Comparison of ENCODE assay signal across 27 cellular contexts in the genomic region with DNA sequence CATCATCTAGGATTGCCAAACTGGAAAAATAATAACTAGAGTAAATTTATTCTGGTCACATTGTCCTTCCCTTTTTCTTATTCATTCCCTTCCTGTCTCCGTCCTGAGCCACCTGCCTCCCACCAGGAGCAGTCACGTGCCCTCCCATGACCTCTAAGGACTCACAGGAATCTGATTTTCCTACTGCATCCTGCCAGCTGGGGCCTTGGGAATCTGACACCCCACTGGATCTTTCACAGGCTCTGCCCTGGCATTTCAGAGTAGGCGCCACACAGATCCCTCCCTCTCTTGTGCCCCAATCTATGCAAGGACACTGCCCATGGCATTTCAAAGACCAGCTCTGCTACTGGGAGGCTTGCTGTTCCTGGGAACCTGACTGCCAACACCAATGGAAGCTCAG.
DNase-seq lines count a peak whose midpoint lies in the region; ATAC-seq, FAIRE-seq and TF ChIP-seq lines count a peak whose summit lies in the region.
"Had no signal": no experiment of that assay in that cellular context is flagged by ENCODE, and none has a peak within 500 bp of the region (broad histone marks: within the 10 kb centered on the region; RNA-seq: fewer than 3 reads in every experiment).

No MANE protein-coding gene starts in this region.

- H3K27ac ChIP-seq in heart left ventricle (peak overlapping the region in 10 of 12 donors; percentile 32 to 80 (median 66)), mesendoderm (ENCODE audit: low read depth, low read length) (no peak overlapping the region), pancreas (no peak overlapping the region)
- H3K27ac ChIP-seq: BLaER1, HL-60, neutrophil, prostate gland, SJSA1 had no signal

- BruUV-seq in Calu3 (replicated peaks; lab: Mats Ljungman, UMichigan) = no TSS peak

- FAIRE-seq in pancreas (lab: Jason Lieb, UNC) = no peak
- FAIRE-seq: HepG2, small intestine, urothelium cell line had no signal

- no peak overlapping the region for H2BK120ac ChIP-seq in mesendoderm (ENCODE audit: low read depth, low read length)

- H3K4me2 ChIP-seq in mesendoderm (ENCODE audit: low read length) = no peak overlapping the region
- H3K4me2 ChIP-seq: BLaER1 had no signal

- H3K4me1 ChIP-seq in heart left ventricle = peaks cover 0 to 33% (median 4%) of the 10 kb centered on the region in 12 donors
- H3K4me1 ChIP-seq in mesendoderm (ENCODE audit: control insufficient read depth, low read depth, low read length) = no peaks in the 10 kb centered on the region
- peaks cover 0 to 8% (median 0%) of the 10 kb centered on the region in 3 donors for H3K4me1 ChIP-seq in pancreas
- H3K4me1 ChIP-seq: BLaER1, Caco-2, prostate gland, SJSA1 had no signal

- no peaks in the 10 kb centered on the region for H3K79me1 ChIP-seq in mesendoderm (ENCODE audit: low read length)

- TF ChIP-seq POLR2A in heart left ventricle (IDR thresholded peaks at IDR 0.05) = no peak

- H3K79me2 ChIP-seq in mesendoderm (ENCODE audit: control insufficient read depth, insufficient read depth, low read length) = no peaks in the 10 kb centered on the region

- H3K36me3 ChIP-seq in heart left ventricle (no peaks in the 10 kb centered on the region), mesendoderm (ENCODE audit: control insufficient read depth, insufficient read depth, low read length) (no peaks in the 10 kb centered on the region), pancreas (no peaks in the 10 kb centered on the region)
- H3K36me3 ChIP-seq: BLaER1, neutrophil, prostate gland, SJSA1 had no signal

- no peak overlapping the region for H2AK5ac ChIP-seq in mesendoderm (ENCODE audit: low read length)

- no peak overlapping the region for H3K4me3 ChIP-seq in heart left ventricle
- no peak overlapping the region for H3K4me3 ChIP-seq in mesendoderm (ENCODE audit: low read length)
- no peak overlapping the region for H3K4me3 ChIP-seq in pancreas
- H3K4me3 ChIP-seq: BLaER1, lung, prostate gland, SJSA1 had no signal

- intact Hi-C loops in Calu3 (cut with micrococcal nuclease; ENCODE audit: unreplicated experiment) (no loop called here), heart left ventricle (cut with DNase I) (loop anchor here in 5 of 10 donors (2.0 to 10.0 kb wide), 9 partner anchors 243 to 1049 kb away; no protein-coding TSS in a partner anchor), pancreas (cut with DNase I) (no loop called here)

- H3K4ac ChIP-seq in mesendoderm (ENCODE audit: low read depth, low read length) = no peak overlapping the region

- H3K9me3 Mint-ChIP-seq in Calu3 (ENCODE audit: low read depth, unreplicated experiment) = no peaks in the 10 kb centered on the region
- peaks cover 0 to 8% of the 10 kb centered on the region in 2 donors for H3K9me3 Mint-ChIP-seq in stimulated activated naive CD8-positive, alpha-beta T cell treated with anti-CD3 and anti-CD28 coated beads, Interleukin-15, amount 100 ng/mL, for 72 hours
- H3K9me3 Mint-ChIP-seq: activated T-cell treated with anti-CD3 and anti-CD28 coated beads, Interleukin-2, amount 50 U/mL, for 4 hours; T-helper 1 cell treated with Interleukin-12 subunit alpha and Interleukin-12 subunit beta and Interleukin-4 antibody, amounts not matched to agents 30 μg/mL and 1 μg/mL, for 36 hours had no signal

- no peak overlapping the region for H3K4me3 Mint-ChIP-seq in Calu3 (ENCODE audit: low read depth, unreplicated experiment)
- no peak overlapping the region for H3K4me3 Mint-ChIP-seq in stimulated activated naive CD8-positive, alpha-beta T cell treated with anti-CD3 and anti-CD28 coated beads, Interleukin-15, amount 100 ng/mL, for 72 hours
- H3K4me3 Mint-ChIP-seq: activated T-cell treated with anti-CD3 and anti-CD28 coated beads, Interleukin-2, amount 50 U/mL, for 4 hours; stimulated activated effector memory CD8-positive, alpha-beta T cell treated with anti-CD3 and anti-CD28 coated beads, Interleukin-12 subunit alpha, Interleukin-12 subunit beta, amount 100 ng/mL, for 72 hours; T-helper 1 cell treated with Interleukin-12 subunit alpha and Interleukin-12 subunit beta and Interleukin-4 antibody, amounts not matched to agents 30 μg/mL and 1 μg/mL, for 36 hours had no signal

- no peak overlapping the region for H3K18ac ChIP-seq in mesendoderm (ENCODE audit: low read length)

- H2BK15ac ChIP-seq in mesendoderm (replicated peaks; ENCODE audit: low read depth) = no peak overlapping the region

- H3K27ac Mint-ChIP-seq in Calu3 (ENCODE audit: unreplicated experiment) = peak overlapping the region; percentile 27
- H3K27ac Mint-ChIP-seq in stimulated activated naive CD8-positive, alpha-beta T cell treated with anti-CD3 and anti-CD28 coated beads, Interleukin-15, amount 100 ng/mL, for 72 hours = no peak overlapping the region
- H3K27ac Mint-ChIP-seq: stimulated activated effector memory CD8-positive, alpha-beta T cell treated with anti-CD3 and anti-CD28 coated beads, Interleukin-12 subunit alpha, Interleukin-12 subunit beta, amount 100 ng/mL, for 72 hours; T-helper 1 cell treated with Interleukin-12 subunit alpha and Interleukin-12 subunit beta and Interleukin-4 antibody, amounts not matched to agents 30 μg/mL and 1 μg/mL, for 36 hours had no signal

- no peak overlapping the region for H3K9ac ChIP-seq in mesendoderm (ENCODE audit: low read length)
- H3K9ac ChIP-seq: BLaER1 had no signal

- TF ChIP-seq CTCF in Calu3 (IDR thresholded peaks at IDR 0.05; ENCODE audit: unreplicated experiment) (no peak), heart left ventricle (IDR thresholded peaks at IDR 0.05) (no peak), pancreas (IDR thresholded peaks at IDR 0.05) (no peak)

- H4K5ac ChIP-seq in mesendoderm (ENCODE audit: low read length) = no peak overlapping the region

- no peak overlapping the region for H3K56ac ChIP-seq in mesendoderm (ENCODE audit: low read length)

- H3K27me3 Mint-ChIP-seq in Calu3 (ENCODE audit: unreplicated experiment) = no peaks in the 10 kb centered on the region
- no peaks in the 10 kb centered on the region for H3K27me3 Mint-ChIP-seq in stimulated activated naive CD8-positive, alpha-beta T cell treated with anti-CD3 and anti-CD28 coated beads, Interleukin-15, amount 100 ng/mL, for 72 hours

- DNase-seq in Calu3 (no peak), LHCN-M2 (ENCODE audit: low read depth) (peak; percentile 25), heart left ventricle (peak in 4 of 5 donors; percentile 26 to 71 (median 50)), mesendoderm (peak; percentile 39), pancreas (no peak)
- DNase-seq in stimulated activated naive CD8-positive, alpha-beta T cell treated with anti-CD3 and anti-CD28 coated beads, Interleukin-15, amount 100 ng/mL, for 72 hours = no peak
- DNase-seq: ACHN; activated CD4-positive, alpha-beta T cell treated with anti-CD3 and anti-CD28 coated beads for 48 hours; activated T-cell treated with anti-CD3 and anti-CD28 coated beads, Interleukin-2, amount 50 U/mL, for 4 hours; Caco-2; EL; NCI-H1092; NCI-H2081 treated with DMSO at 0.1 percent for 48 hours; NCI-H446 treated with DMSO at 0.1 percent for 48 hours; small intestine had no signal

- H3K23ac ChIP-seq in mesendoderm (ENCODE audit: low read length) = no peak overlapping the region

- H3K9me3 ChIP-seq in heart left ventricle = no peaks in the 10 kb centered on the region
- H3K9me3 ChIP-seq in pancreas = no peaks in the 10 kb centered on the region
- H3K9me3 ChIP-seq: BLaER1, Caco-2, neutrophil, prostate gland, SJSA1 had no signal

- H3K4me1 Mint-ChIP-seq in Calu3 (ENCODE audit: low read depth, unreplicated experiment) = peaks cover 34% of the 10 kb centered on the region
- H3K4me1 Mint-ChIP-seq in stimulated activated naive CD8-positive, alpha-beta T cell treated with anti-CD3 and anti-CD28 coated beads, Interleukin-15, amount 100 ng/mL, for 72 hours = peaks cover 6% of the 10 kb centered on the region
- H3K4me1 Mint-ChIP-seq: stimulated activated effector memory CD8-positive, alpha-beta T cell treated with anti-CD3 and anti-CD28 coated beads, Interleukin-12 subunit alpha, Interleukin-12 subunit beta, amount 100 ng/mL, for 72 hours had no signal

- ATAC-seq in heart left ventricle = peak; percentile 34 to 77 (median 62)
- ATAC-seq in pancreas = no peak
- ATAC-seq in activated CD4-positive, CD25-positive, alpha-beta regulatory T cell treated with anti-CD3 and anti-CD28 coated beads, Interleukin-2, amount 50 U/mL, for 24 hours = no peak
- no peak for ATAC-seq in stimulated activated naive CD8-positive, alpha-beta T cell treated with anti-CD3 and anti-CD28 coated beads, Interleukin-15, amount 100 ng/mL, for 72 hours
- ATAC-seq in GM21381 (IDR thresholded peaks at IDR 0.05; ENCODE audit: unreplicated experiment) = no peak
- ATAC-seq: activated T-cell treated with anti-CD3 and anti-CD28 coated beads, Interleukin-2, amount 50 U/mL, for 4 hours; HepG2; stimulated activated effector memory CD8-positive, alpha-beta T cell treated with anti-CD3 and anti-CD28 coated beads, Interleukin-12 subunit alpha, Interleukin-12 subunit beta, amount 100 ng/mL, for 72 hours had no signal

- H3K27me3 ChIP-seq in heart left ventricle (no peaks in the 10 kb centered on the region), mesendoderm (ENCODE audit: insufficient read depth, low read length, poor library complexity) (no peaks in the 10 kb centered on the region), pancreas (no peaks in the 10 kb centered on the region)
- H3K27me3 ChIP-seq: BLaER1, neutrophil, SJSA1 had no signal

- CTCF ChIA-PET in Calu3 (lab: Charles Lee) = interaction anchor here (0.7 kb wide), 1 partner anchor 44 kb away, joined by 3 read pairs; no protein-coding TSS in a partner anchor

- WGBS in heart left ventricle, 4 donors = 25 to 33% (median 29%) methylated on average over 3 of the region's 3 CpGs
- no CpG with 5 or more reads among the region's 3 CpGs for WGBS in mesendoderm (ENCODE audit: extremely low coverage, insufficient coverage, low lambda C conversion rate)
- WGBS in pancreas, 2 donors = 59 to 69% methylated on average over 3 of the region's 3 CpGs

- H3K36me3 Mint-ChIP-seq in Calu3 (ENCODE audit: insufficient read depth, unreplicated experiment) = no peaks in the 10 kb centered on the region
- H3K36me3 Mint-ChIP-seq: stimulated activated effector memory CD8-positive, alpha-beta T cell treated with anti-CD3 and anti-CD28 coated beads, Interleukin-12 subunit alpha, Interleukin-12 subunit beta, amount 100 ng/mL, for 72 hours had no signal

- no peak overlapping the region for H2BK5ac ChIP-seq in mesendoderm (ENCODE audit: low read length)

- no peak overlapping the region for H4K8ac ChIP-seq in mesendoderm (ENCODE audit: low read depth, low read length)

Comparison
In these comparisons a context has a peak if more than half of its experiments do, and no peak if none do; other contexts are left out.
1. DNase-seq: peak in LHCN-M2 (single experiment), heart left ventricle (4 of 5) and mesendoderm (single experiment); none in Calu3 (single experiment), pancreas (0 of 6) and stimulated activated naive CD8-positive, alpha-beta T cell treated with anti-CD3 and anti-CD28 coated beads, Interleukin-15, amount 100 ng/mL, for 72 hours (0 of 2).
2. ATAC-seq: peak in heart left ventricle (4 of 4); none in pancreas (0 of 4), activated CD4-positive, CD25-positive, alpha-beta regulatory T cell treated with anti-CD3 and anti-CD28 coated beads, Interleukin-2, amount 50 U/mL, for 24 hours (0 of 2), stimulated activated naive CD8-positive, alpha-beta T cell treated with anti-CD3 and anti-CD28 coated beads, Interleukin-15, amount 100 ng/mL, for 72 hours (single experiment) and GM21381 (single experiment).
3. H3K27ac ChIP-seq: peak in heart left ventricle (10 of 12); none in mesendoderm (single experiment) and pancreas (0 of 4).